Comparison of ENCODE assay signal across 9 cellular contexts in the genomic region with DNA sequence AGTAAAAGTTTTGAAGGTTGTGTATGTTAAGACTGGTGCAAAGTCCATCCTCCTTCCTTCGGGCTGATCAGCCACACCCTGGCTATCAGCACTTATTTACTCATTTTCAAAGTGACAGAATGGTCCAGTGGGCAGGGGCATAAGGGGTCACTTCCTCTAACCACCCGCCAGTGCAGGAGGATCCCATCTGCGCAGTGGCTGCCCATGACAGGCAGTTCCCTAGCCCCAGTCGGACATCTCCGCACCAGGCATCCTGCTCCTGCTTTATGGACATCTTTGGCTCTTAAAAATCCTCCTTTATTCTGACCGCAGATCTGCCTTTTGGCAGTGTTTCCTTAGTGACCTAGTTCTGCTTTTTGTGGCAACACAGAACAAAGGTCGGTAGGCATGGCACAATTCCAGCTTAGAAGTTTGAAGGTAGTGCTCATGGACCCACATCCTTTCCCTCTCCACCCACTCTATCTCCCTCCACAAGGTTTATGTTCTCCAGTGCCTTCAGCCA. TPM values are rescaled to one million over a fixed set of nuclear protein-coding genes. Genes with fewer than 3 reads are reported as not detected.
DNase-seq lines count a peak whose midpoint lies in the region; ATAC-seq lines count a peak whose summit lies in the region.
"Had no signal": no experiment of that assay in that cellular context is flagged by ENCODE, and none has a peak within 500 bp of the region (broad histone marks: within the 10 kb centered on the region; RNA-seq: fewer than 3 reads in every experiment).

No MANE protein-coding gene starts in this region.

- no peak overlapping the region for H3K27ac Mint-ChIP-seq in activated naive CD4-positive, alpha-beta T cell treated with anti-CD3 and anti-CD28 coated beads for 36 hours

- peak overlapping the region; percentile 22 for H3K9ac ChIP-seq in adipocyte (ENCODE audit: low read length)

- CTCF ChIA-PET in activated naive CD4-positive, alpha-beta T cell treated with anti-CD3 and anti-CD28 coated beads for 36 hours (lab: Charles Lee): interaction anchor here (0.6 to 5.3 kb wide), 5 partner anchors 10 to 122 kb away, joined by 3 to 44 read pairs (median 3); no protein-coding TSS in a partner anchor

- no peaks in the 10 kb centered on the region for H3K9me3 Mint-ChIP-seq in activated naive CD4-positive, alpha-beta T cell treated with anti-CD3 and anti-CD28 coated beads for 36 hours

- ATAC-seq in GM18909 (IDR thresholded peaks at IDR 0.05; ENCODE audit: poor library complexity, unreplicated experiment): peak; percentile 66

- no peaks in the 10 kb centered on the region for H3K9me3 ChIP-seq in adipocyte (ENCODE audit: control insufficient read depth, low read length)

- H3K27me3 Mint-ChIP-seq in activated naive CD4-positive, alpha-beta T cell treated with anti-CD3 and anti-CD28 coated beads for 36 hours (ENCODE audit: low read depth): no peaks in the 10 kb centered on the region

- no peak overlapping the region for H3K4me3 Mint-ChIP-seq in activated naive CD4-positive, alpha-beta T cell treated with anti-CD3 and anti-CD28 coated beads for 36 hours

- no peak overlapping the region for H3K4me3 ChIP-seq in adipocyte (ENCODE audit: low read length)

- peaks cover 82% of the 10 kb centered on the region for H3K4me1 ChIP-seq in adipocyte (ENCODE audit: control insufficient read depth, insufficient read depth, low read length)

- DNase-seq in HT1080 (ENCODE audit: low read depth) (peak; percentile 91), adipocyte (ENCODE audit: low read depth) (no peak), renal cortical epithelial cell (ENCODE audit: low read depth) (peak; percentile 94), cerebellar cortex (ENCODE audit: low spot score) (no peak), retina (no peak)
- DNase-seq in activated effector memory CD4-positive, alpha-beta T cell treated with Interleukin-2 at 50 U/mL for 16 hours: no peak
- DNase-seq in activated naive CD4-positive, alpha-beta T cell treated with anti-CD3 and anti-CD28 coated beads for 36 hours: no peak
- DNase-seq: SHP77 treated with DMSO at 0.1 percent for 48 hours had no signal

- intact Hi-C loops in activated naive CD4-positive, alpha-beta T cell treated with anti-CD3 and anti-CD28 coated beads for 36 hours (cut with micrococcal nuclease): no loop called here

- H3K36me3 Mint-ChIP-seq in activated naive CD4-positive, alpha-beta T cell treated with anti-CD3 and anti-CD28 coated beads for 36 hours (ENCODE audit: low read depth): peaks cover 3% of the 10 kb centered on the region

- no peaks in the 10 kb centered on the region for H3K27me3 ChIP-seq in adipocyte (replicated peaks; ENCODE audit: control insufficient read depth, insufficient read depth, low read length)

- H3K4me1 Mint-ChIP-seq in activated naive CD4-positive, alpha-beta T cell treated with anti-CD3 and anti-CD28 coated beads for 36 hours (ENCODE audit: low read depth): peaks cover 63% of the 10 kb centered on the region

- no peaks in the 10 kb centered on the region for H3K36me3 ChIP-seq in adipocyte (ENCODE audit: control insufficient read depth, insufficient read depth, low read length, severe bottlenecking)

RNA-seq across cellular contexts. Expression of a gene that starts 55.9 kb away (rescaled TPM):
- total RNA-seq in HT1080 (2014; rRNA removed; shearing (Covaris generic)): 12.9 and 18.5 TPM in 2 replicates
- polyA plus RNA-seq in HT1080 (2015; cell fraction: cytosol; rRNA removed): 7.5 and 9.3 TPM in 2 replicates
- polyA plus RNA-seq in HT1080 (2015; cell fraction: nucleus; rRNA removed): 14.7 and 16.0 TPM in 2 replicates
- total RNA-seq in renal cortical epithelial cell: 17.2 and 20.7 TPM in 2 replicates
- 10 to 100 TPM; 28.2 to 29.0 TPM for total RNA-seq in activated naive CD4-positive, alpha-beta T cell treated with anti-CD3 and anti-CD28 coated beads for 36 hours

Comparison
In these comparisons a context has a peak if more than half of its experiments do, and no peak if none do; other contexts are left out.
1. DNase-seq: peak in HT1080 (single experiment) and renal cortical epithelial cell (single experiment); none in adipocyte (single experiment), cerebellar cortex (single experiment), activated effector memory CD4-positive, alpha-beta T cell treated with Interleukin-2 at 50 U/mL for 16 hours (single experiment), retina (single experiment) and activated naive CD4-positive, alpha-beta T cell treated with anti-CD3 and anti-CD28 coated beads for 36 hours (single experiment).